In genomic region chr19:41531438-41532311, GRCh38 we compare ENCODE assay signal across 8 cellular contexts. TPM values are rescaled to one million over a fixed set of nuclear protein-coding genes. Genes with fewer than 3 reads are reported as not detected.
DNase-seq lines count a peak whose midpoint lies in the region; ATAC-seq and TF ChIP-seq lines count a peak whose summit lies in the region.

No MANE protein-coding gene starts in this region.

- peaks cover 1 to 3% of the 10 kb centered on the region in 2 donors for H3K27me3 Mint-ChIP-seq in CD4-positive, alpha-beta memory T cell
- peaks cover 22% of the 10 kb centered on the region for H3K27me3 Mint-ChIP-seq in HFFc6 (ENCODE audit: insufficient read depth)
- H3K27me3 Mint-ChIP-seq in activated naive CD8-positive, alpha-beta T cell treated with anti-CD3 and anti-CD28 coated beads, Interleukin-2, amount 50 U/mL, for 24 hours, result peaks cover 4% of the 10 kb centered on the region

- H2AFZ ChIP-seq in SU-DHL-6 (ENCODE audit: low read depth, low read length, severe bottlenecking), result peak overlapping the region; percentile 49

- ATAC-seq in activated naive CD8-positive, alpha-beta T cell treated with anti-CD3 and anti-CD28 coated beads, Interleukin-2, amount 50 U/mL, for 24 hours, result peak; percentile 59

- peak overlapping the region; percentile 82 to 98 (median 94) for H3K27ac Mint-ChIP-seq in CD4-positive, alpha-beta memory T cell
- no peak overlapping the region for H3K27ac Mint-ChIP-seq in HFFc6
- H3K27ac Mint-ChIP-seq in activated naive CD8-positive, alpha-beta T cell treated with anti-CD3 and anti-CD28 coated beads, Interleukin-2, amount 50 U/mL, for 24 hours, result peak overlapping the region; percentile 75

- no peaks in the 10 kb centered on the region for H4K20me1 ChIP-seq in SU-DHL-6 (ENCODE audit: low read depth, low read length)

- peak overlapping the region; percentile 77 to 88 (median 86) for H3K4me3 Mint-ChIP-seq in CD4-positive, alpha-beta memory T cell
- peak overlapping the region; percentile 7 for H3K4me3 Mint-ChIP-seq in HFFc6
- peak overlapping the region; percentile 84 for H3K4me3 Mint-ChIP-seq in activated naive CD8-positive, alpha-beta T cell treated with anti-CD3 and anti-CD28 coated beads, Interleukin-2, amount 50 U/mL, for 24 hours

- H3K4me2 ChIP-seq in SU-DHL-6 (ENCODE audit: low read depth, low read length, poor library complexity, severe bottlenecking), result peak overlapping the region; percentile 65

- H3K79me2 ChIP-seq in SU-DHL-6 (ENCODE audit: insufficient read depth, low read length), result no peaks in the 10 kb centered on the region

- peak; percentile 80 to 93 (median 88) for DNase-seq in CD4-positive, alpha-beta memory T cell
- DNase-seq in HFFc6, result no peak
- peak; percentile 81 for DNase-seq in activated naive CD8-positive, alpha-beta T cell treated with anti-CD3 and anti-CD28 coated beads, Interleukin-2, amount 50 U/mL, for 24 hours
- DNase-seq in iris pigment epithelial cell (ENCODE audit: low read depth), result peak; percentile 61
- DNase-seq in stimulated activated CD4-positive, alpha-beta T cell treated with anti-CD3 and anti-CD28 coated beads, TNF-alpha, amount 100 ng/mL, for 1 hour (ENCODE audit: low read depth in 3 of 3, low spot score in 1 of 3), result peak; percentile 51 to 67 (median 54)
- DNase-seq in HuH-7 (ENCODE audit: low spot score), result no peak
- DNase-seq in cerebellar nuclear complex (lab: John Stamatoyannopoulos, UW), result no peak

- H3K9me3 Mint-ChIP-seq in CD4-positive, alpha-beta memory T cell, result peaks cover 0 to 21% (median 5%) of the 10 kb centered on the region in 8 donors
- no peaks in the 10 kb centered on the region; the same call in 1 of the 2 replicates for H3K9me3 Mint-ChIP-seq in HFFc6
- peaks cover 26% of the 10 kb centered on the region for H3K9me3 Mint-ChIP-seq in activated naive CD8-positive, alpha-beta T cell treated with anti-CD3 and anti-CD28 coated beads, Interleukin-2, amount 50 U/mL, for 24 hours

- POLR2A ChIA-PET in CD4-positive, alpha-beta memory T cell (lab: Charles Lee; ENCODE audit: partially characterized antibody), result interaction anchor here (0.7 to 5.6 kb wide), 19 partner anchors 10 to 268 kb away, joined by 3 to 78 read pairs (median 8); partner anchors contain the start of genes CEACAM21, DMAC2 and HNRNPUL1

- H3K9ac ChIP-seq in SU-DHL-6 (ENCODE audit: low read length), result peak overlapping the region; percentile 37

- H3K4me1 Mint-ChIP-seq in CD4-positive, alpha-beta memory T cell, result peaks cover 33 to 60% (median 49%) of the 10 kb centered on the region in 4 donors
- peaks cover 23% of the 10 kb centered on the region; the same call in 1 of the 2 replicates for H3K4me1 Mint-ChIP-seq in HFFc6 (ENCODE audit: low read depth)
- peaks cover 72% of the 10 kb centered on the region for H3K4me1 Mint-ChIP-seq in activated naive CD8-positive, alpha-beta T cell treated with anti-CD3 and anti-CD28 coated beads, Interleukin-2, amount 50 U/mL, for 24 hours

- H3K4me1 ChIP-seq in CD4-positive, alpha-beta memory T cell (ENCODE audit: insufficient read depth, low read length), result peaks cover 53% of the 10 kb centered on the region

- peaks cover 0 to 2% of the 10 kb centered on the region in 2 donors for H3K36me3 Mint-ChIP-seq in CD4-positive, alpha-beta memory T cell
- H3K36me3 Mint-ChIP-seq in HFFc6 (ENCODE audit: low read depth), result no peaks in the 10 kb centered on the region
- peaks cover 30% of the 10 kb centered on the region for H3K36me3 Mint-ChIP-seq in activated naive CD8-positive, alpha-beta T cell treated with anti-CD3 and anti-CD28 coated beads, Interleukin-2, amount 50 U/mL, for 24 hours (ENCODE audit: low read depth)

- H3K36me3 ChIP-seq in CD4-positive, alpha-beta memory T cell (ENCODE audit: insufficient read depth, low read length), result no peaks in the 10 kb centered on the region
- no peaks in the 10 kb centered on the region for H3K36me3 ChIP-seq in SU-DHL-6 (ENCODE audit: low read length)

- no peaks in the 10 kb centered on the region for H3K27me3 ChIP-seq in CD4-positive, alpha-beta memory T cell (ENCODE audit: insufficient read depth, low read length)
- no peaks in the 10 kb centered on the region for H3K27me3 ChIP-seq in SU-DHL-6 (ENCODE audit: low read length)

- H3K27ac ChIP-seq in CD4-positive, alpha-beta memory T cell (ENCODE audit: low read depth, low read length), result peak overlapping the region; percentile 53
- H3K27ac ChIP-seq in SU-DHL-6 (ENCODE audit: low read depth, low read length), result peak overlapping the region; percentile 16; the same call in 1 of the 2 replicates

- intact Hi-C loops in CD4-positive, alpha-beta memory T cell (cut with micrococcal nuclease), result loop anchor here (2.0 kb wide), 1 partner anchor 17 kb away; no protein-coding TSS in a partner anchor

- no peaks in the 10 kb centered on the region for H3K9me2 ChIP-seq in SU-DHL-6 (replicated peaks; ENCODE audit: insufficient read depth, low read length)

- H3K9me3 ChIP-seq in CD4-positive, alpha-beta memory T cell (ENCODE audit: control insufficient read depth in 1 of 2, low read length in 2 of 2), result no peaks in the 10 kb centered on the region
- H3K9me3 ChIP-seq in SU-DHL-6 (ENCODE audit: insufficient read depth, low read length), result no peaks in the 10 kb centered on the region

- TF ChIP-seq CTCF in HFFc6 (IDR thresholded peaks at IDR 0.05) (no peak), SU-DHL-6 (IDR thresholded peaks at IDR 0.05; ENCODE audit: insufficient read depth, low read length, poor library complexity, severe bottlenecking) (no peak)

- peaks cover 15% of the 10 kb centered on the region; the same call in 1 of the 2 replicates for H3F3A ChIP-seq in SU-DHL-6 (ENCODE audit: insufficient read depth)

- CTCF ChIA-PET in CD4-positive, alpha-beta memory T cell (lab: Charles Lee; ENCODE audit: partially characterized antibody), result interaction anchor here (0.9 to 22.6 kb wide), 5 partner anchors 11 to 82 kb away, joined by 3 to 561 read pairs (median 15); no protein-coding TSS in a partner anchor

- peak overlapping the region; percentile 30 to 37 for H3K4me3 ChIP-seq in CD4-positive, alpha-beta memory T cell (ENCODE audit: low read length in 2 of 2)
- peak overlapping the region; percentile 38 for H3K4me3 ChIP-seq in SU-DHL-6 (ENCODE audit: insufficient read depth, low read length, poor library complexity, severe bottlenecking)

RNA-seq across cellular contexts. Expression of gene CEACAM21, which starts 44.3 kb away (rescaled TPM):
- 10 to 100 TPM; 42.8 to 48.7 TPM for total RNA-seq in CD4-positive, alpha-beta memory T cell
- 10 to 100 TPM; 60.4 to 61.2 TPM for polyA plus RNA-seq in CD4-positive, alpha-beta memory T cell
- not detected for total RNA-seq in HFFc6 (2021; fragmentation: NEBNext Ultra II Directional; extraction: Animal tissue kit (Norgen Biotek cat#: 25700))

Comparison
In these comparisons a context has a peak if more than half of its experiments do, and no peak if none do; other contexts are left out.
1. DNase-seq: peak in CD4-positive, alpha-beta memory T cell (5 of 5), activated naive CD8-positive, alpha-beta T cell treated with anti-CD3 and anti-CD28 coated beads, Interleukin-2, amount 50 U/mL, for 24 hours (single experiment), iris pigment epithelial cell (single experiment) and stimulated activated CD4-positive, alpha-beta T cell treated with anti-CD3 and anti-CD28 coated beads, TNF-alpha, amount 100 ng/mL, for 1 hour (3 of 3); none in HFFc6 (single experiment), HuH-7 (single experiment) and cerebellar nuclear complex (0 of 2).
2. H3K4me3 Mint-ChIP-seq: peak in every context shown above with its lines; median percentile 86 in CD4-positive, alpha-beta memory T cell; 84 in activated naive CD8-positive, alpha-beta T cell treated with anti-CD3 and anti-CD28 coated beads, Interleukin-2, amount 50 U/mL, for 24 hours; 7 in HFFc6.
3. RNA of gene CEACAM21, which starts 44.3 kb away (total RNA-seq): 42.8 to 48.7 TPM in CD4-positive, alpha-beta memory T cell; not detected in HFFc6; every median in the first group is over 10 times any median in the second.